Comparison of ENCODE assay signal across 4 cellular contexts in genomic region chr6:86619428-86619827, GRCh38.
"Had no signal": no experiment of that assay in that cellular context is flagged by ENCODE, and none has a peak within 500 bp of the region (broad histone marks: within the 10 kb centered on the region; RNA-seq: fewer than 3 reads in every experiment).

No MANE protein-coding gene starts in this region.

- H3K4me3 ChIP-seq: K562 had no signal

- H3K27ac ChIP-seq: HL-60, KMS-11 had no signal

- ATAC-seq: HepG2, K562 had no signal
